ENCODE assay signal across 20 cellular contexts in the genomic region with DNA sequence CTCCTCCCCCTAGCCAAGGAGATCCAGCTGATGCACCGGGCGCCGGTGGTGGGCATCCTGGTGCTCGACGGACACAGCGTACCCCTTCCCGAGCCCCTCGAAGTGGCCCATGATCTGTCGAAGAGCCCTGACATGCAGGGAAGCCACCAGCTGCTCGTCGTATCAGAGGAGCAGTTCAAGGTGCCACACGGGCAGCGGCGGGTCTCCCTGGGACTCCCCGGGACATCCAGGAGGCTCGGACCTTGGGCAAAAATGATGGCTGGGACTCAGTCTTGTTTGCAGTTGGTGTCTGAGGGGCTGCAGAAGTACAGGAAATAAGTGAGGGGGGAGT. TPM values are rescaled to one million over a fixed set of nuclear protein-coding genes. Genes with fewer than 3 reads are reported as not detected.
DNase-seq lines count a peak whose midpoint lies in the region; ATAC-seq, FAIRE-seq and TF ChIP-seq lines count a peak whose summit lies in the region.
"Had no signal": no experiment of that assay in that cellular context is flagged by ENCODE, and none has a peak within 500 bp of the region (broad histone marks: within the 10 kb centered on the region; RNA-seq: fewer than 3 reads in every experiment).

No MANE protein-coding gene starts in this region.

- H2AFZ ChIP-seq in GM12878 (ENCODE audit: control insufficient read depth, low read depth, low read length) (peak overlapping the region; percentile 98), neuronal stem cell (ENCODE audit: low read length) (peak overlapping the region; percentile 90), GM23338 (no peak overlapping the region)

- H3K4me3 ChIP-seq in heart right ventricle: no peak overlapping the region
- H3K4me3 ChIP-seq in GM12878: no peak overlapping the region
- no peak overlapping the region for H3K4me3 ChIP-seq in neuronal stem cell (ENCODE audit: low read length in 2 of 2)
- no peak overlapping the region for H3K4me3 ChIP-seq in GM23338
- H3K4me3 ChIP-seq: A549, psoas muscle had no signal

- H3K9ac ChIP-seq in GM12878 (ENCODE audit: control insufficient read depth, insufficient read depth, low read length): peak overlapping the region; percentile 72; the same call in 1 of the 2 replicates
- H3K9ac ChIP-seq in neuronal stem cell (ENCODE audit: low read depth, low read length, poor library complexity): no peak overlapping the region

- H3K27me3 ChIP-seq in heart right ventricle (no peaks in the 10 kb centered on the region), GM12878 (replicated peaks in 1 of 2; ENCODE audit: control insufficient read depth in 2 of 2, insufficient read depth in 2 of 2, low read length in 1 of 2) (no peaks in the 10 kb centered on the region), neuronal stem cell (ENCODE audit: control insufficient read depth in 3 of 3, insufficient read depth in 3 of 3, low read depth in 1 of 3, low read length in 3 of 3) (peaks cover 0 to 14% (median 0%) of the 10 kb centered on the region in 3 experiments), GM23338 (ENCODE audit: insufficient read depth) (no peaks in the 10 kb centered on the region)

- H4K20me1 ChIP-seq in GM12878 (ENCODE audit: control insufficient read depth, insufficient read depth) (no peaks in the 10 kb centered on the region), GM23338 (replicated peaks; ENCODE audit: insufficient read depth) (no peaks in the 10 kb centered on the region)

- BruUV-seq in GM12878 (replicated peaks; lab: Mats Ljungman, UMichigan): no TSS peak

- 85 to 94% methylated on average over 16 of the region's 16 CpGs for WGBS in heart right ventricle, 2 donors
- WGBS in GM12878 (ENCODE audit: insufficient coverage, insufficient replicate concordance, low lambda C conversion rate, missing lambda C conversion rate): 66% methylated on average over 15 of the region's 16 CpGs
- WGBS in neuronal stem cell (ENCODE audit: extremely low coverage in 2 of 2, insufficient read length in 2 of 2, insufficient replicate concordance in 1 of 2), 2 donors: no CpG with 5 or more reads among the region's 16 CpGs

- DNase-seq in left cardiac atrium (peak; percentile 17), heart right ventricle (no peak), GM12878 (ENCODE audit: low read depth, low spot score) (no peak), neuronal stem cell (ENCODE audit: low spot score) (no peak), RPMI8226 (no peak), GM23338 (ENCODE audit: low spot score) (no peak), MV-4-11 (lab: John Stamatoyannopoulos, UW) (no peak)
- DNase-seq: activated CD4-positive, alpha-beta T cell treated with anti-CD3 and anti-CD28 coated beads for 1 hour; activated naive CD8-positive, alpha-beta T cell treated with anti-CD3 and anti-CD28 coated beads for 36 hours; NCI-H1048; NCI-H2081; NK-92 treated with Interleukin-12 subunit alpha and Interleukin-12 subunit beta, amount 100 ng/mL, for 24 hours; psoas muscle; stimulated activated CD4-positive, alpha-beta T cell treated with anti-CD3 and anti-CD28 coated beads, Interleukin-2, amount 100 ng/mL, for 24 hours had no signal

- no peak overlapping the region for H2AK5ac ChIP-seq in neuronal stem cell (ENCODE audit: low read depth, low read length)

- H3K9me2 ChIP-seq in GM23338 (ENCODE audit: insufficient read depth): no peaks in the 10 kb centered on the region

- H3K27ac ChIP-seq in heart right ventricle (peak overlapping the region in 1 of 10 donors; percentile 88), GM12878 (ENCODE audit: control insufficient read depth, insufficient read depth) (peak overlapping the region; percentile 80), neuronal stem cell (replicated peaks; ENCODE audit: low read length) (no peak overlapping the region), GM23338 (ENCODE audit: low read depth) (no peak overlapping the region)
- H3K27ac ChIP-seq: A549, psoas muscle had no signal

- H3K4me1 Mint-ChIP-seq in GM23338: no peaks in the 10 kb centered on the region; the same call in 2 of the 3 replicates
- H3K4me1 Mint-ChIP-seq: activated naive CD8-positive, alpha-beta T cell treated with anti-CD3 and anti-CD28 coated beads for 36 hours had no signal

- no peak overlapping the region for H2BK15ac ChIP-seq in neuronal stem cell (ENCODE audit: low read length)

- peaks cover 3% of the 10 kb centered on the region for H3K79me1 ChIP-seq in neuronal stem cell (ENCODE audit: low read depth, low read length)

- TF ChIP-seq EP300 in GM12878 (IDR thresholded peaks at IDR 0.05; ENCODE audit: borderline replicate concordance in 1 of 2, control insufficient read depth in 1 of 2, low read depth in 2 of 2, low read length in 2 of 2): no peak

- peaks cover 3% of the 10 kb centered on the region; the same call in 1 of the 3 replicates for H3K36me3 Mint-ChIP-seq in GM23338 (ENCODE audit: low read depth)
- H3K36me3 Mint-ChIP-seq: activated naive CD8-positive, alpha-beta T cell treated with anti-CD3 and anti-CD28 coated beads for 36 hours had no signal

- no peak for TF ChIP-seq RAD21 in GM12878 (IDR thresholded peaks at IDR 0.05; ENCODE audit: insufficient read depth, low read depth, low read length)

- no peak overlapping the region for H3K18ac ChIP-seq in neuronal stem cell (ENCODE audit: low read length)

- ATAC-seq in left cardiac atrium (no peak), heart right ventricle (no peak), GM12878 (no peak), GM19397 (IDR thresholded peaks at IDR 0.05; ENCODE audit: unreplicated experiment) (no peak), GM23338 (no peak)

- in situ Hi-C loops in GM12878 (cut with MboI): no loop called here

- POLR2A ChIA-PET in GM12878 (lab: Charles Lee): interaction anchor here (0.6 to 1.1 kb wide), 2 partner anchors 211 to 255 kb away, joined by 3 read pairs; no protein-coding TSS in a partner anchor

- H3F3A ChIP-seq in GM23338 (replicated peaks; ENCODE audit: low read depth): no peaks in the 10 kb centered on the region

- H3K27ac Mint-ChIP-seq in GM23338: no peak overlapping the region
- H3K27ac Mint-ChIP-seq: stimulated activated naive CD8-positive, alpha-beta T cell treated with anti-CD3 and anti-CD28 coated beads, Interleukin-15, Interleukin-2, amounts not matched to agents 100 ng/mL and 50 ng/mL, for 24 hours had no signal

- CTCF ChIA-PET in GM12878 (lab: Yijun Ruan, JAX): interaction anchor here (1.1 to 1.5 kb wide), 3 partner anchors 11 to 62 kb away, joined by 3 to 5 read pairs (median 4); a partner anchor contains a TSS

- TF ChIP-seq POLR2A in GM12878 (IDR thresholded peaks at IDR 0.05; ENCODE audit: low read depth, low read length): no peak

- no peak overlapping the region for H3K4ac ChIP-seq in neuronal stem cell (ENCODE audit: low read length)

- H3K4me2 ChIP-seq in GM12878 (ENCODE audit: control insufficient read depth, insufficient read depth) (peak overlapping the region; percentile 81), neuronal stem cell (ENCODE audit: insufficient read depth, low read length, poor library complexity, severe bottlenecking) (no peak overlapping the region), GM23338 (no peak overlapping the region)
- H3K4me2 ChIP-seq: A549 had no signal

- SMC1A ChIA-PET in GM12878 (lab: Charles Lee; ENCODE audit: uncharacterized antibody, unreplicated experiment): interaction anchor here (1.3 kb wide), 1 partner anchor 56 kb away, joined by 4 read pairs; a partner anchor contains a TSS

- H3K23ac ChIP-seq in neuronal stem cell (ENCODE audit: low read depth, low read length, poor library complexity): peak overlapping the region; percentile 55

- no peak for FAIRE-seq in GM12878 (lab: Jason Lieb, UNC)
- FAIRE-seq: A549, urothelium cell line had no signal

- RAD21 ChIA-PET in GM12878 (lab: Charles Lee; ENCODE audit: unreplicated experiment): interaction anchor here (1.3 kb wide), 2 partner anchors 37 to 55 kb away, joined by 5 read pairs; a partner anchor contains a TSS

- H4K91ac ChIP-seq in neuronal stem cell (ENCODE audit: low read depth, low read length, poor library complexity): no peak overlapping the region

- H3K79me2 ChIP-seq in GM12878 (ENCODE audit: control insufficient read depth, insufficient read depth, low read length): no peaks in the 10 kb centered on the region
- no peaks in the 10 kb centered on the region for H3K79me2 ChIP-seq in GM23338 (replicated peaks; ENCODE audit: insufficient read depth)

- no peak overlapping the region for H2BK5ac ChIP-seq in neuronal stem cell (ENCODE audit: low read length)

- H3K9me3 ChIP-seq in heart right ventricle (no peaks in the 10 kb centered on the region), GM12878 (replicated peaks; ENCODE audit: control insufficient read depth, insufficient read depth, low read length) (no peaks in the 10 kb centered on the region), neuronal stem cell (replicated peaks in 1 of 2; ENCODE audit: control insufficient read depth in 2 of 2, insufficient read depth in 1 of 2, low read depth in 1 of 2, low read length in 2 of 2) (peaks cover 0 to 2% of the 10 kb centered on the region in 2 donors)
- H3K9me3 ChIP-seq: A549, psoas muscle had no signal

- no peak overlapping the region for H2BK12ac ChIP-seq in neuronal stem cell (ENCODE audit: low read length)

- peaks cover 1% of the 10 kb centered on the region for H3K27me3 Mint-ChIP-seq in GM23338 (ENCODE audit: insufficient read depth, low read depth, poor library complexity)
- H3K27me3 Mint-ChIP-seq: activated naive CD8-positive, alpha-beta T cell treated with anti-CD3 and anti-CD28 coated beads for 36 hours; IgD-negative memory B cell; stimulated activated naive CD8-positive, alpha-beta T cell treated with anti-CD3 and anti-CD28 coated beads, Interleukin-15, Interleukin-2, amounts not matched to agents 100 ng/mL and 50 ng/mL, for 24 hours had no signal

- H3K14ac ChIP-seq in neuronal stem cell (ENCODE audit: low read length): no peak overlapping the region

- no peak overlapping the region for H2BK120ac ChIP-seq in neuronal stem cell (ENCODE audit: low read depth, low read length)

- no peak overlapping the region for H4K8ac ChIP-seq in neuronal stem cell (ENCODE audit: low read depth, low read length)

- no peaks in the 10 kb centered on the region for H3K36me3 ChIP-seq in heart right ventricle
- no peaks in the 10 kb centered on the region for H3K36me3 ChIP-seq in GM12878 (ENCODE audit: control insufficient read depth in 2 of 2, insufficient read depth in 2 of 2, low read length in 1 of 2)
- H3K36me3 ChIP-seq in neuronal stem cell (replicated peaks in 1 of 2; ENCODE audit: control insufficient read depth in 2 of 2, insufficient read depth in 2 of 2, low read length in 2 of 2): peaks cover 0 to 7% of the 10 kb centered on the region in 2 donors
- no peaks in the 10 kb centered on the region for H3K36me3 ChIP-seq in GM23338 (ENCODE audit: insufficient read depth)

- H3K9me3 Mint-ChIP-seq in GM23338: no peaks in the 10 kb centered on the region
- H3K9me3 Mint-ChIP-seq: activated naive CD8-positive, alpha-beta T cell treated with anti-CD3 and anti-CD28 coated beads for 36 hours; activated T-helper 1 cell treated with anti-CD3 and anti-CD28 coated beads, Interleukin-12 subunit alpha, Interleukin-12 subunit beta, Interleukin-2, Interleukin-4 antibody, amounts not matched to agents 30 ng/mL and 10 ng/mL and 1 ng/mL, durations not matched to agents 14 hours and 24 hours and 36 hours; IgD-negative memory B cell; stimulated activated naive CD8-positive, alpha-beta T cell treated with anti-CD3 and anti-CD28 coated beads, Interleukin-15, Interleukin-2, amounts not matched to agents 100 ng/mL and 50 ng/mL, for 24 hours had no signal

- intact Hi-C loops in left cardiac atrium (cut with DNase I) (no loop called here), heart right ventricle (cut with DNase I) (no loop called here), GM12878 (cut with micrococcal nuclease; ENCODE audit: unreplicated experiment) (no loop called here)

- H3K4me1 ChIP-seq in heart right ventricle (peaks cover 0 to 18% (median 0%) of the 10 kb centered on the region in 9 donors), GM12878 (ENCODE audit: control insufficient read depth, insufficient read depth, low read length) (peaks cover 15% of the 10 kb centered on the region), neuronal stem cell (ENCODE audit: control insufficient read depth in 2 of 2, insufficient read depth in 1 of 2, low read depth in 1 of 2, low read length in 2 of 2) (peaks cover 0 to 15% of the 10 kb centered on the region in 2 donors), GM23338 (ENCODE audit: insufficient read depth) (no peaks in the 10 kb centered on the region)
- H3K4me1 ChIP-seq: A549, psoas muscle had no signal

- TF ChIP-seq CTCF in heart right ventricle (IDR thresholded peaks at IDR 0.05): no peak
- TF ChIP-seq CTCF in GM12878 (IDR thresholded peaks at IDR 0.05 in 2 of 3, conservative IDR thresholded peaks at IDR 0.05 in 1 of 3; ENCODE audit: control insufficient read depth in 2 of 3, extremely low read depth in 1 of 3, insufficient read depth in 1 of 3, low read depth in 3 of 3, low read length in 3 of 3): no peak
- TF ChIP-seq CTCF in GM23338 (conservative IDR thresholded peaks at IDR 0.05; ENCODE audit: low read depth in 2 of 2): no peak

- no peak overlapping the region for H3K4me3 Mint-ChIP-seq in GM23338
- H3K4me3 Mint-ChIP-seq: activated naive CD8-positive, alpha-beta T cell treated with anti-CD3 and anti-CD28 coated beads for 36 hours; activated T-helper 1 cell treated with anti-CD3 and anti-CD28 coated beads, Interleukin-12 subunit alpha, Interleukin-12 subunit beta, Interleukin-2, Interleukin-4 antibody, amounts not matched to agents 30 ng/mL and 10 ng/mL and 1 ng/mL, durations not matched to agents 14 hours and 24 hours and 36 hours; stimulated activated naive CD8-positive, alpha-beta T cell treated with anti-CD3 and anti-CD28 coated beads, Interleukin-15, Interleukin-2, amounts not matched to agents 100 ng/mL and 50 ng/mL, for 24 hours had no signal

RNA-seq across cellular contexts. Expression of a gene that starts 15.8 kb away (rescaled TPM):
- total RNA-seq in left cardiac atrium: 10 to 100 TPM; 61.5 to 88.4 TPM
- 10 to 100 TPM; 27.9 to 62.2 (median 45.8) TPM for total RNA-seq in heart right ventricle
- polyA plus RNA-seq in heart right ventricle: 100 to 1,000 TPM in 1 of 2 donors, 10 to 100 TPM in 1; 30.8 to 205 TPM
- 43.1 and 49.0 TPM in 2 replicates for total RNA-seq in GM12878 (2013; cell fraction: nucleolus; rRNA removed)
- 4.3 and 6.7 TPM in 2 replicates for total RNA-seq in GM12878 (2014; rRNA removed)
- 2.3 and 2.7 TPM in 2 replicates for total RNA-seq in GM12878 (2014; rRNA removed; fragmentation: Illumina TruSeq; extraction: Trizol)
- 12.3 and 15.4 TPM in 2 replicates for total RNA-seq in GM12878 (2021)
- 3.0 TPM for polyA plus RNA-seq in GM12878 (2011; ENCODE audit: low read depth)
- 0.67 and 0.82 TPM in 2 replicates for polyA plus RNA-seq in GM12878 (2011; rRNA removed)
- polyA plus RNA-seq in GM12878 (2011; cell fraction: cytosol; rRNA removed): 0.73 and 0.92 TPM in 2 replicates
- 16.5 and 17.3 TPM in 2 replicates for polyA plus RNA-seq in GM12878 (2011; cell fraction: nucleus; rRNA removed)
- 14.4 and 19.5 TPM in 2 replicates for polyA plus RNA-seq in GM12878 (2012)
- polyA plus RNA-seq in GM12878 (2014; fragmentation: Illumina TruSeq; extraction: Trizol): 2.1 and 3.6 TPM in 2 replicates
- polyA plus RNA-seq in GM12878 (2014; fragmentation: Nextera tagmentation; extraction: Ambion mirVana): under 1 TPM in 1 of 2 experiments, not detected in 1; 0.82 TPM
- polyA plus RNA-seq in GM12878 (2014; rRNA removed): 9.0 and 11.1 TPM in 2 replicates
- polyA plus RNA-seq in GM12878 (2016; fragmentation: Nextera tagmentation; extraction: Ambion mirVana): 1 to 10 TPM; 1.2 to 1.3 TPM
- polyA minus RNA-seq in GM12878 (2011; rRNA and poly(A)+ RNA removed): 0.59 and 0.62 TPM in 2 replicates
- polyA minus RNA-seq in GM12878 (2011; cell fraction: cytosol; rRNA and poly(A)+ RNA removed): not detected in 2 replicates
- polyA minus RNA-seq in GM12878 (2011; cell fraction: nucleus; rRNA and poly(A)+ RNA removed): 3.1 and 7.0 TPM in 2 replicates
- 8.5 TPM for polyA plus RNA-seq in neuronal stem cell (2013, experiment 1 of 2)
- 8.9 TPM for polyA plus RNA-seq in neuronal stem cell (2013, experiment 2 of 2)
- 7.2 and 12.4 TPM in 2 replicates for total RNA-seq in GM23338 (2014; rRNA removed; shearing (Covaris generic))
- 3.8 and 6.6 TPM in 2 replicates for polyA plus RNA-seq in GM23338 (2016; fragmentation: Nextera tagmentation; extraction: Ambion mirVana)

RNA-seq across cellular contexts. Expression of a gene that starts 46.4 kb away (rescaled TPM):
- total RNA-seq in left cardiac atrium (1 to 10 TPM; 6.8 to 8.7 TPM), heart right ventricle (1 to 10 TPM; 1.1 to 5.0 (median 2.6) TPM), GM12878 (2014; rRNA removed) (5.0 and 6.5 TPM in 2 replicates), GM12878 (2014; rRNA removed; fragmentation: Illumina TruSeq; extraction: Trizol) (1.8 and 2.0 TPM in 2 replicates), GM12878 (2021) (6.3 and 7.6 TPM in 2 replicates)
- polyA plus RNA-seq in heart right ventricle (10 to 100 TPM in 1 of 2 donors, 1 to 10 TPM in 1; 5.6 to 14.8 TPM), GM12878 (2011; rRNA removed) (1.7 and 3.3 TPM in 2 replicates), GM12878 (2014; fragmentation: Illumina TruSeq; extraction: Trizol) (9.9 TPM in 1 of 2 replicates, not detected in the other), GM12878 (2014; fragmentation: Nextera tagmentation; extraction: Ambion mirVana) (under 1 TPM; 0.21 to 0.75 TPM), GM12878 (2014; rRNA removed) (5.8 and 7.4 TPM in 2 replicates), GM12878 (2016; fragmentation: Nextera tagmentation; extraction: Ambion mirVana) (1 to 10 TPM; 4.1 to 5.0 TPM), GM23338 (2016; fragmentation: Nextera tagmentation; extraction: Ambion mirVana) (62.5 and 71.9 TPM in 2 replicates)
- total RNA-seq in GM12878 (2013; cell fraction: nucleolus; rRNA removed): 13.4 and 45.4 TPM in 2 replicates
- 1.7 TPM for polyA plus RNA-seq in GM12878 (2011; ENCODE audit: low read depth)
- polyA plus RNA-seq in GM12878 (2011; cell fraction: cytosol; rRNA removed): 4.1 and 6.8 TPM in 2 replicates
- polyA plus RNA-seq in GM12878 (2011; cell fraction: nucleus; rRNA removed): 18.8 and 24.8 TPM in 2 replicates
- 4.9 and 7.6 TPM in 2 replicates for polyA plus RNA-seq in GM12878 (2012)
- polyA minus RNA-seq in GM12878 (2011; rRNA and poly(A)+ RNA removed): 2.0 and 7.0 TPM in 2 replicates
- polyA minus RNA-seq in GM12878 (2011; cell fraction: cytosol; rRNA and poly(A)+ RNA removed): 7.4 and 7.5 TPM in 2 replicates
- polyA minus RNA-seq in GM12878 (2011; cell fraction: nucleus; rRNA and poly(A)+ RNA removed): 4.4 and 5.7 TPM in 2 replicates
- polyA plus RNA-seq in neuronal stem cell (2013, experiment 1 of 2): 25.2 TPM
- polyA plus RNA-seq in neuronal stem cell (2013, experiment 2 of 2): 26.4 TPM
- total RNA-seq in GM23338 (2014; rRNA removed; shearing (Covaris generic)): 63.9 and 78.5 TPM in 2 replicates

RNA-seq across cellular contexts. Expression of a gene that starts 55.5 kb away (rescaled TPM):
- total RNA-seq in left cardiac atrium: 1 to 10 TPM; 9.0 to 9.5 TPM
- total RNA-seq in heart right ventricle: 1 to 10 TPM; 4.2 to 9.9 (median 6.1) TPM
- 10 to 100 TPM; 13.6 to 18.1 TPM for polyA plus RNA-seq in heart right ventricle
- total RNA-seq in GM12878 (2013; cell fraction: nucleolus; rRNA removed): 16.4 and 19.8 TPM in 2 replicates
- total RNA-seq in GM12878 (2014; rRNA removed): 42.1 and 43.2 TPM in 2 replicates
- 21.4 and 26.1 TPM in 2 replicates for total RNA-seq in GM12878 (2014; rRNA removed; fragmentation: Illumina TruSeq; extraction: Trizol)
- total RNA-seq in GM12878 (2021): 37.3 and 41.2 TPM in 2 replicates
- polyA plus RNA-seq in GM12878 (2011; ENCODE audit: low read depth): 12.7 TPM
- 25.4 and 45.7 TPM in 2 replicates for polyA plus RNA-seq in GM12878 (2011; rRNA removed)
- polyA plus RNA-seq in GM12878 (2011; cell fraction: cytosol; rRNA removed): 41.7 and 53.0 TPM in 2 replicates
- polyA plus RNA-seq in GM12878 (2011; cell fraction: nucleus; rRNA removed): 54.8 and 62.1 TPM in 2 replicates
- 20.1 and 23.9 TPM in 2 replicates for polyA plus RNA-seq in GM12878 (2012)
- polyA plus RNA-seq in GM12878 (2014; fragmentation: Illumina TruSeq; extraction: Trizol): 22.9 and 29.5 TPM in 2 replicates
- 10 to 100 TPM in 1 of 2 experiments, 1 to 10 TPM in 1; 7.1 to 23.1 TPM for polyA plus RNA-seq in GM12878 (2014; fragmentation: Nextera tagmentation; extraction: Ambion mirVana)
- polyA plus RNA-seq in GM12878 (2014; rRNA removed): 42.4 and 52.2 TPM in 2 replicates
- 10 to 100 TPM; 41.1 to 48.0 TPM for polyA plus RNA-seq in GM12878 (2016; fragmentation: Nextera tagmentation; extraction: Ambion mirVana)
- polyA minus RNA-seq in GM12878 (2011; rRNA and poly(A)+ RNA removed): 25.9 and 32.6 TPM in 2 replicates
- 6.8 and 18.3 TPM in 2 replicates for polyA minus RNA-seq in GM12878 (2011; cell fraction: cytosol; rRNA and poly(A)+ RNA removed)
- polyA minus RNA-seq in GM12878 (2011; cell fraction: nucleus; rRNA and poly(A)+ RNA removed): 7.5 and 13.1 TPM in 2 replicates
- polyA plus RNA-seq in neuronal stem cell (2013, experiment 1 of 2): 21.2 TPM
- 24.0 TPM for polyA plus RNA-seq in neuronal stem cell (2013, experiment 2 of 2)
- total RNA-seq in GM23338 (2014; rRNA removed; shearing (Covaris generic)): 61.9 and 62.5 TPM in 2 replicates
- polyA plus RNA-seq in GM23338 (2016; fragmentation: Nextera tagmentation; extraction: Ambion mirVana): 45.9 and 48.2 TPM in 2 replicates

RNA-seq across cellular contexts. Expression of a gene that starts 56.5 kb away (rescaled TPM):
- total RNA-seq in left cardiac atrium: 10 to 100 TPM; 37.7 to 60.2 TPM
- total RNA-seq in heart right ventricle: 10 to 100 TPM; 29.0 to 59.2 (median 37.2) TPM
- polyA plus RNA-seq in heart right ventricle: 10 to 100 TPM; 17.6 to 31.2 TPM
- 0.65 and 2.0 TPM in 2 replicates for total RNA-seq in GM12878 (2013; cell fraction: nucleolus; rRNA removed)
- total RNA-seq in GM12878 (2014; rRNA removed): 0.44 and 1.4 TPM in 2 replicates
- 0.18 and 0.23 TPM in 2 replicates for total RNA-seq in GM12878 (2014; rRNA removed; fragmentation: Illumina TruSeq; extraction: Trizol)
- total RNA-seq in GM12878 (2021): 0.80 and 1.8 TPM in 2 replicates
- polyA plus RNA-seq in GM12878 (2011; ENCODE audit: low read depth): 0.39 TPM
- 0.10 TPM in 1 of 2 replicates, not detected in the other for polyA plus RNA-seq in GM12878 (2011; rRNA removed)
- polyA plus RNA-seq in GM12878 (2011; cell fraction: cytosol; rRNA removed): 0.03 and 0.12 TPM in 2 replicates
- polyA plus RNA-seq in GM12878 (2011; cell fraction: nucleus; rRNA removed): 0.59 and 0.84 TPM in 2 replicates
- polyA plus RNA-seq in GM12878 (2012): 0.31 and 0.46 TPM in 2 replicates
- polyA plus RNA-seq in GM12878 (2014; fragmentation: Illumina TruSeq; extraction: Trizol): 0.14 and 0.16 TPM in 2 replicates
- polyA plus RNA-seq in GM12878 (2014; fragmentation: Nextera tagmentation; extraction: Ambion mirVana): under 1 TPM in 1 of 2 experiments, not detected in 1; 0.02 TPM
- 0.93 and 2.7 TPM in 2 replicates for polyA plus RNA-seq in GM12878 (2014; rRNA removed)
- polyA plus RNA-seq in GM12878 (2016; fragmentation: Nextera tagmentation; extraction: Ambion mirVana): under 1 TPM; 0.44 to 0.56 TPM
- polyA minus RNA-seq in GM12878 (2011; rRNA and poly(A)+ RNA removed): not detected in 2 replicates
- polyA minus RNA-seq in GM12878 (2011; cell fraction: cytosol; rRNA and poly(A)+ RNA removed): not detected in 2 replicates
- 0.12 and 0.57 TPM in 2 replicates for polyA minus RNA-seq in GM12878 (2011; cell fraction: nucleus; rRNA and poly(A)+ RNA removed)
- polyA plus RNA-seq in neuronal stem cell (2013, experiment 1 of 2): 7.5 TPM
- 7.9 TPM for polyA plus RNA-seq in neuronal stem cell (2013, experiment 2 of 2)
- 17.7 and 21.5 TPM in 2 replicates for total RNA-seq in GM23338 (2014; rRNA removed; shearing (Covaris generic))
- 4.7 and 4.9 TPM in 2 replicates for polyA plus RNA-seq in GM23338 (2016; fragmentation: Nextera tagmentation; extraction: Ambion mirVana)
- polyA plus RNA-seq: IgD-negative memory B cell had no signal
